Comparison of ENCODE assay signal across 7 cellular contexts in genomic region chrX:90458071-90458899, GRCh38.
A peak's percentile ranks its signal among the peaks of the same experiment; 100 is the strongest.
DNase-seq lines count a peak whose midpoint lies in the region; FAIRE-seq and TF ChIP-seq lines count a peak whose summit lies in the region.
"Not testable (repeated sequence)": the region's sequence is repeated elsewhere in the genome, so short reads cannot be mapped to it uniquely, and the experiment has no call there.

No MANE protein-coding gene starts in this region.

- H4K91ac ChIP-seq in neuronal stem cell (ENCODE audit: low read depth, low read length, poor library complexity) = not testable (repeated sequence)

- not testable (repeated sequence) for H3K9ac ChIP-seq in OCI-LY3 (ENCODE audit: low read length); endothelial cell of umbilical vein (replicated peaks; ENCODE audit: extremely low read depth, insufficient read depth, low read length); neuronal stem cell (ENCODE audit: low read depth, low read length, poor library complexity)

- 0 out of 2 replicates have a peak overlapping the region, but pooled peaks have one; percentile 14 for H3K4me2 ChIP-seq in OCI-LY3 (ENCODE audit: low read length)
- not testable (repeated sequence) for H3K4me2 ChIP-seq in endothelial cell of umbilical vein (ENCODE audit: insufficient read depth, low read length); neuronal stem cell (ENCODE audit: insufficient read depth, low read length, poor library complexity, severe bottlenecking)

- not testable (repeated sequence) for BruUV-seq in endothelial cell of umbilical vein (replicated peaks; lab: Mats Ljungman, UMichigan)

- H3K4ac ChIP-seq in neuronal stem cell (ENCODE audit: low read length) = not testable (repeated sequence)

- TF ChIP-seq POLR2A in endothelial cell of umbilical vein (IDR thresholded peaks at IDR 0.05; ENCODE audit: low read depth, low read length) = not testable (repeated sequence)

- H3K36me3 ChIP-seq in OCI-LY3 (replicated peaks; ENCODE audit: low read depth, low read length); endothelial cell of umbilical vein (ENCODE audit: control insufficient read depth in 2 of 2, extremely low read depth in 1 of 2, insufficient read depth in 2 of 2, low read length in 2 of 2); neuronal stem cell (replicated peaks in 1 of 2; ENCODE audit: control insufficient read depth in 2 of 2, insufficient read depth in 2 of 2, low read length in 2 of 2): not testable (repeated sequence)

- not testable (repeated sequence) for H2BK12ac ChIP-seq in neuronal stem cell (ENCODE audit: low read length)

- not testable (repeated sequence) for H3K4me1 ChIP-seq in OCI-LY3 (ENCODE audit: low read length); endothelial cell of umbilical vein (ENCODE audit: control insufficient read depth, extremely low read depth, insufficient read depth, low read length); neuronal stem cell (ENCODE audit: control insufficient read depth in 2 of 2, insufficient read depth in 1 of 2, low read depth in 1 of 2, low read length in 2 of 2)

- H3K79me2 ChIP-seq in OCI-LY3 (ENCODE audit: low read length); endothelial cell of umbilical vein (ENCODE audit: control insufficient read depth, insufficient read depth, low read length): not testable (repeated sequence)

- dilution Hi-C loops in endothelial cell of umbilical vein (cut with MboI; ENCODE audit: extremely low pct_ligation_motif_present, low sequenced_read_pairs) = not testable (repeated sequence)

- intact Hi-C loops in endothelial cell of umbilical vein (cut with micrococcal nuclease) = not testable (repeated sequence)

- H3K9me3 ChIP-seq in OCI-LY3 (ENCODE audit: insufficient read depth, low read length); endothelial cell of umbilical vein (replicated peaks; ENCODE audit: control insufficient read depth, insufficient read depth, low read length); neuronal stem cell (replicated peaks in 1 of 2; ENCODE audit: control insufficient read depth in 2 of 2, insufficient read depth in 1 of 2, low read depth in 1 of 2, low read length in 2 of 2): not testable (repeated sequence)

- CTCF ChIA-PET in endothelial cell of umbilical vein (lab: Charles Lee) = not testable (repeated sequence)

- POLR2A ChIA-PET in endothelial cell of umbilical vein (lab: Charles Lee) = not testable (repeated sequence)

- H3K23ac ChIP-seq in neuronal stem cell (ENCODE audit: low read depth, low read length, poor library complexity) = not testable (repeated sequence)

- not testable (repeated sequence) for H3K27ac ChIP-seq in OCI-LY3 (ENCODE audit: low read length); endothelial cell of umbilical vein (ENCODE audit: insufficient read depth, low read depth, low read length); neuronal stem cell (replicated peaks; ENCODE audit: low read length)

- H2AK5ac ChIP-seq in neuronal stem cell (ENCODE audit: low read depth, low read length) = not testable (repeated sequence)

- TF ChIP-seq CTCF in OCI-LY3 (IDR thresholded peaks at IDR 0.05; ENCODE audit: low read depth, low read length); endothelial cell of umbilical vein (IDR thresholded peaks at IDR 0.05; ENCODE audit: extremely low read depth in 1 of 2, insufficient read depth in 1 of 2, low read depth in 1 of 2, low read length in 2 of 2): not testable (repeated sequence)

- H2BK120ac ChIP-seq in neuronal stem cell (ENCODE audit: low read depth, low read length) = not testable (repeated sequence)

- H3K4me3 ChIP-seq in OCI-LY3 (ENCODE audit: low read length); endothelial cell of umbilical vein (replicated peaks in 1 of 3; ENCODE audit: insufficient read depth in 1 of 3, low read depth in 1 of 3, low read length in 3 of 3); neuronal stem cell (ENCODE audit: low read length in 2 of 2): not testable (repeated sequence)

- not testable (repeated sequence) for DNase-seq in GM18507 (ENCODE audit: extremely low spot score, insufficient read length, low read depth); neuronal stem cell (ENCODE audit: low spot score)
- peak; percentile 70 for DNase-seq in MV-4-11 (lab: John Stamatoyannopoulos, UW)
- DNase-seq in SKM-1 treated with dmso at 0.1 percent for 144 hours (lab: John Stamatoyannopoulos, UW; ENCODE audit: unreplicated experiment) = peak; percentile 18
- DNase-seq in endothelial cell of umbilical vein (ENCODE audit: low read depth, low spot score) = peak; percentile 1
- peak; percentile 4 for DNase-seq in left kidney (ENCODE audit: low read depth, low spot score)

- H3K9me1 ChIP-seq in endothelial cell of umbilical vein (replicated peaks; ENCODE audit: control insufficient read depth, extremely low read depth, insufficient read depth, low read length) = not testable (repeated sequence)

- H3K14ac ChIP-seq in neuronal stem cell (ENCODE audit: low read length) = not testable (repeated sequence)

- H2BK5ac ChIP-seq in neuronal stem cell (ENCODE audit: low read length) = not testable (repeated sequence)

- no CpG with 5 or more reads among the region's 9 CpGs for WGBS in neuronal stem cell (ENCODE audit: extremely low coverage in 2 of 2, insufficient read length in 2 of 2, insufficient replicate concordance in 1 of 2), 2 donors

- peak; percentile 15 for FAIRE-seq in GM18507 (lab: Jason Lieb, UNC)
- FAIRE-seq in endothelial cell of umbilical vein (lab: Jason Lieb, UNC) = peak; percentile 66

- H4K20me1 ChIP-seq in OCI-LY3 (ENCODE audit: insufficient read depth, low read length); endothelial cell of umbilical vein (replicated peaks; ENCODE audit: control insufficient read depth, extremely low read depth, insufficient read depth, low read length): not testable (repeated sequence)

- H2AFZ ChIP-seq in OCI-LY3 (ENCODE audit: low read depth, low read length); endothelial cell of umbilical vein (ENCODE audit: low read depth, low read length): not testable (repeated sequence)
- peak overlapping the region; percentile 45 for H2AFZ ChIP-seq in neuronal stem cell (ENCODE audit: low read length)

- H3K27me3 ChIP-seq in OCI-LY3 (ENCODE audit: low read depth, low read length); endothelial cell of umbilical vein (ENCODE audit: control insufficient read depth in 2 of 2, insufficient read depth in 2 of 2, low read length in 2 of 2); neuronal stem cell (ENCODE audit: control insufficient read depth in 3 of 3, insufficient read depth in 3 of 3, low read depth in 1 of 3, low read length in 3 of 3): not testable (repeated sequence)

- H3K79me1 ChIP-seq in neuronal stem cell (ENCODE audit: low read depth, low read length) = not testable (repeated sequence)

- not testable (repeated sequence) for H4K8ac ChIP-seq in neuronal stem cell (ENCODE audit: low read depth, low read length)

- not testable (repeated sequence) for H3K18ac ChIP-seq in neuronal stem cell (ENCODE audit: low read length)

- not testable (repeated sequence) for H2BK15ac ChIP-seq in neuronal stem cell (ENCODE audit: low read length)
